Comparison of ENCODE assay signal across 22 cellular contexts in genomic region chr15:47340576-47340920, GRCh38.
"Had no signal": no experiment of that assay in that cellular context is flagged by ENCODE, and none has a peak within 500 bp of the region (broad histone marks: within the 10 kb centered on the region; RNA-seq: fewer than 3 reads in every experiment).

No MANE protein-coding gene starts in this region.

- H3K27me3 ChIP-seq: SJCRH30 had no signal

- H3K9me3 ChIP-seq: SJCRH30 had no signal

- H3K27ac ChIP-seq: HL-60, RWPE1, SJCRH30 had no signal

- DNase-seq: KBM-7, MV-4-11, NCI-H1048, NCI-H1105, NCI-H1417, NCI-H1436 treated with DMSO at 0.1 percent for 48 hours, NCI-H1694, NCI-H187 treated with DMSO at 0.1 percent for 48 hours, NCI-H2029 treated with DMSO at 0.1 percent for 48 hours, NCI-H2107, NCI-H2227 treated with DMSO at 0.1 percent for 48 hours, NCI-H446, NCI-H510A, NCI-H524 treated with DMSO at 0.1 percent for 48 hours, NCI-H69, NCI-H774, SHP77, SJCRH30 had no signal

- H3K36me3 ChIP-seq: SJCRH30 had no signal

- H3K4me3 ChIP-seq: SJCRH30 had no signal

- H3K4me1 ChIP-seq: SJCRH30 had no signal

- ATAC-seq: Panc1, SK-N-SH treated with all-trans-retinoic acid at 6 μM for 48 hours had no signal
